Comparison of ENCODE assay signal across 1 cellular context in the genomic region with DNA sequence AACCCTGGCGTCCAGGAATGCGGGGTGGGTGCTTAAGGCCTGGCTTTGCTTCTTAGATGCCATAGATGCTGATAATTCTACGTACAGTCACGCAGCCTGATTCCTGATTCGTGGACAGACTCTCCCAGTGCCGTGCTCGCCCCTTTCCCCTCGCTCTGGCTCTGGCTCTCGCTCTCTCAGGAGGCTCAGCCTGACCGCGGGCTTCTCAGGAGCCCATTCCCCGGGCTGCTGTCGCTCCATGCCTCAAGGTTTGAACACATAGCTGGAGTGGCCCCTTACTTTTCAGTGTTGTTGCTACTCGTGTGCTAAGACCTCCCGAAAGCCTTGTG.
TF ChIP-seq lines count a peak whose summit lies in the region.

No MANE protein-coding gene starts in this region.

TF ChIP-seq in H1, 55 proteins besides CTCF, POLR2A, EP300 and RAD21:
- TF ChIP-seq ATF2 (IDR thresholded peaks at IDR 0.05; ENCODE audit: low read length): no peak
